Comparison of ENCODE assay signal across 19 cellular contexts in genomic region chr9:87701931-87702421, GRCh38. TPM values are rescaled to one million over a fixed set of nuclear protein-coding genes. Genes with fewer than 3 reads are reported as not detected.
A peak's percentile ranks its signal among the peaks of the same experiment; 100 is the strongest.
DNase-seq lines count a peak whose midpoint lies in the region; ATAC-seq and TF ChIP-seq lines count a peak whose summit lies in the region.
"Had no signal": no experiment of that assay in that cellular context is flagged by ENCODE, and none has a peak within 500 bp of the region (broad histone marks: within the 10 kb centered on the region; RNA-seq: fewer than 3 reads in every experiment).

No MANE protein-coding gene starts in this region.

- peaks cover 6% of the 10 kb centered on the region; the same call in 1 of the 2 replicates for H3K4me1 Mint-ChIP-seq in WTC11
- H3K4me1 Mint-ChIP-seq in activated naive CD4-positive, alpha-beta T cell treated with anti-CD3 and anti-CD28 coated beads for 36 hours (ENCODE audit: low read depth) = peaks cover 3% of the 10 kb centered on the region

- no peaks in the 10 kb centered on the region for H3K27me3 ChIP-seq in HAP-1 (ENCODE audit: low read depth)

- no peaks in the 10 kb centered on the region for H3K9me3 Mint-ChIP-seq in WTC11
- no peaks in the 10 kb centered on the region for H3K9me3 Mint-ChIP-seq in activated naive CD4-positive, alpha-beta T cell treated with anti-CD3 and anti-CD28 coated beads for 36 hours

- ATAC-seq in WTC11 = peak; percentile 83
- ATAC-seq in HG03432 (IDR thresholded peaks at IDR 0.05; ENCODE audit: unreplicated experiment) = no peak
- ATAC-seq: GM12878 had no signal

- peaks cover 10% of the 10 kb centered on the region for H3K4me1 ChIP-seq in HAP-1

- no peaks in the 10 kb centered on the region for H3K36me3 ChIP-seq in HAP-1 (replicated peaks)

- peak overlapping the region; percentile 90 for H3K27ac Mint-ChIP-seq in WTC11
- H3K27ac Mint-ChIP-seq in activated naive CD4-positive, alpha-beta T cell treated with anti-CD3 and anti-CD28 coated beads for 36 hours = no peak overlapping the region

- no peak for TF ChIP-seq CTCF in WTC11 (IDR thresholded peaks at IDR 0.05)

- peaks cover 75% of the 10 kb centered on the region for H3K36me3 Mint-ChIP-seq in WTC11
- H3K36me3 Mint-ChIP-seq in activated naive CD4-positive, alpha-beta T cell treated with anti-CD3 and anti-CD28 coated beads for 36 hours (ENCODE audit: low read depth) = no peaks in the 10 kb centered on the region

- POLR2A ChIA-PET in WTC11 (lab: Charles Lee) = no interaction called here

- in situ Hi-C loops in HAP-1 (cut with MboI; ENCODE audit: low sequenced_read_pairs) = no loop called here

- DNase-seq in HAP-1 (ENCODE audit: low spot score in 2 of 2) (peak; percentile 58 to 72), WTC11 (ENCODE audit: low spot score) (peak; percentile 46), iris pigment epithelial cell (ENCODE audit: low read depth) (peak; percentile 34), renal cortical epithelial cell (ENCODE audit: low read depth) (peak; percentile 67), DMS53 treated with DMSO at 0.1 percent for 48 hours (lab: John Stamatoyannopoulos, UW; ENCODE audit: unreplicated experiment) (no peak)
- no peak for DNase-seq in activated naive CD4-positive, alpha-beta T cell treated with anti-CD3 and anti-CD28 coated beads for 36 hours
- DNase-seq in activated CD8-positive, alpha-beta memory T cell treated with anti-CD3 and anti-CD28 coated beads, Interleukin-2, amount 50 U/mL, for 48 hours = no peak
- DNase-seq: activated naive CD4-positive, alpha-beta T cell treated with anti-CD3 and anti-CD28 coated beads, Interleukin-2, amount 50 U/mL, for 16 hours; COR-L47; KG1; NCI-H1092; NCI-H2107; NCI-H526; OCI-M1; stimulated activated CD4-positive, alpha-beta T cell treated with anti-CD3 and anti-CD28 coated beads, Interleukin-4, amount 100 ng/mL, for 4 hours; stimulated activated CD8-positive, alpha-beta memory T cell treated with anti-CD3 and anti-CD28 coated beads, Interleukin-4, amount 100 ng/mL, for 48 hours had no signal

- intact Hi-C loops in activated naive CD4-positive, alpha-beta T cell treated with anti-CD3 and anti-CD28 coated beads for 36 hours (cut with micrococcal nuclease) = loop anchor here (10.0 kb wide), 1 partner anchor 773 kb away; no protein-coding TSS in a partner anchor

- H3K27me3 Mint-ChIP-seq in WTC11 (ENCODE audit: low read depth) = no peaks in the 10 kb centered on the region
- peaks cover 2% of the 10 kb centered on the region for H3K27me3 Mint-ChIP-seq in activated naive CD4-positive, alpha-beta T cell treated with anti-CD3 and anti-CD28 coated beads for 36 hours (ENCODE audit: low read depth)

- no peak overlapping the region for H3K4me3 Mint-ChIP-seq in WTC11
- no peak overlapping the region for H3K4me3 Mint-ChIP-seq in activated naive CD4-positive, alpha-beta T cell treated with anti-CD3 and anti-CD28 coated beads for 36 hours

- H3K9me3 ChIP-seq in HAP-1 = no peaks in the 10 kb centered on the region

- no peak overlapping the region for H3K4me3 ChIP-seq in HAP-1
- H3K4me3 ChIP-seq: GM12878, skin epidermis had no signal

- CTCF ChIA-PET in WTC11 (lab: Charles Lee) = interaction anchor here (0.9 to 1.7 kb wide), 4 partner anchors 17 to 182 kb away, joined by 3 to 5 read pairs (median 3); partner anchors contain the start of gene CTSL
- CTCF ChIA-PET in activated naive CD4-positive, alpha-beta T cell treated with anti-CD3 and anti-CD28 coated beads for 36 hours (lab: Charles Lee) = no interaction called here

TF ChIP-seq in WTC11, 78 proteins besides CTCF, POLR2A, EP300 and RAD21:
- TF ChIP-seq OVOL2 (CRISPR knock-in tag; IDR thresholded peaks at IDR 0.05; ENCODE audit: borderline replicate concordance) (no peak), TEAD1 (CRISPR knock-in tag; IDR thresholded peaks at IDR 0.05) (no peak), JAZF1 (CRISPR knock-in tag; IDR thresholded peaks at IDR 0.05) (no peak), CBFB (CRISPR knock-in tag; IDR thresholded peaks at IDR 0.05; ENCODE audit: low read depth) (no peak)

RNA-seq across cellular contexts. Expression of gene CTSL, which starts 23.9 kb away (rescaled TPM):
- total RNA-seq in WTC11 (2021) = 33.0 to 39.7 TPM (median 33.4 TPM) in 3 replicates
- total RNA-seq in renal cortical epithelial cell = 79.2 and 157 TPM in 2 replicates
- under 1 TPM; 0.81 to 0.86 TPM for total RNA-seq in activated naive CD4-positive, alpha-beta T cell treated with anti-CD3 and anti-CD28 coated beads for 36 hours

Comparison
In these comparisons a context has a peak if more than half of its experiments do, and no peak if none do; other contexts are left out.
1. DNase-seq: peak in HAP-1 (2 of 2), WTC11 (single experiment), iris pigment epithelial cell (single experiment) and renal cortical epithelial cell (single experiment); none in activated naive CD4-positive, alpha-beta T cell treated with anti-CD3 and anti-CD28 coated beads for 36 hours (single experiment), activated CD8-positive, alpha-beta memory T cell treated with anti-CD3 and anti-CD28 coated beads, Interleukin-2, amount 50 U/mL, for 48 hours (single experiment) and DMS53 treated with DMSO at 0.1 percent for 48 hours (single experiment).
2. RNA of gene CTSL, which starts 23.9 kb away (total RNA-seq): 79.2 to 157 TPM in renal cortical epithelial cell and 33.0 to 39.7 TPM in WTC11; 0.81 to 0.86 TPM in activated naive CD4-positive, alpha-beta T cell treated with anti-CD3 and anti-CD28 coated beads for 36 hours; every median in the first group is over 10 times any median in the second.